Comparison of ENCODE assay signal across 2 cellular contexts in the genomic region with DNA sequence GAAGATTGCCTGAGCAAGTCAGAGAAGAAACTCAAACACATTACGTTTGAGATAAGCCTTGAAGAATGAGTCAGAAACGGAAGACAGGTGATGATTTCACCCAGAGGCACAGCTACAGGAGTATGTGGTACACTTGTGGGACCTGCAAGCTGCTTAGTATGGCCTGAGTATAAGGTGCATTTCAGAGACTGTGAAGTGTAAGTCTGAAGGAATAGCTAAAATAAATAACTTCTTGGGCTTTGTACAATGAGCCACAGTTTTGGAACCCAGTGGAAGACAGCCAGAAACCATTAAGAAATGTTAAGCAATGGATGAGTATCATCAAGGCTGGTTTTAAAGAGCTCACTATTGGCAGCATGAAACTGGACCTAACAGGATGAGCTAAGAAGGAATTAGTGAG.
TF ChIP-seq lines count a peak whose summit lies in the region.

No MANE protein-coding gene starts in this region.

TF ChIP-seq in HEK293, 187 proteins besides CTCF, POLR2A, EP300 and RAD21:
- TF ChIP-seq, protein P1, sequence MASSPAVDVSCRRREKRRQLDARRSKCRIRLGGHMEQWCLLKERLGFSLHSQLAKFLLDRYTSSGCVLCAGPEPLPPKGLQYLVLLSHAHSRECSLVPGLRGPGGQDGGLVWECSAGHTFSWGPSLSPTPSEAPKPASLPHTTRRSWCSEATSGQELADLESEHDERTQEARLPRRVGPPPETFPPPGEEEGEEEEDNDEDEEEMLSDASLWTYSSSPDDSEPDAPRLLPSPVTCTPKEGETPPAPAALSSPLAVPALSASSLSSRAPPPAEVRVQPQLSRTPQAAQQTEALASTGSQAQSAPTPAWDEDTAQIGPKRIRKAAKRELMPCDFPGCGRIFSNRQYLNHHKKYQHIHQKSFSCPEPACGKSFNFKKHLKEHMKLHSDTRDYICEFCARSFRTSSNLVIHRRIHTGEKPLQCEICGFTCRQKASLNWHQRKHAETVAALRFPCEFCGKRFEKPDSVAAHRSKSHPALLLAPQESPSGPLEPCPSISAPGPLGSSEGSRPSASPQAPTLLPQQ (tag by site-specific recombination; IDR thresholded peaks at IDR 0.05), result peak; percentile 52
- TF ChIP-seq ZXDB (tag by site-specific recombination; IDR thresholded peaks at IDR 0.05), result no peak
- no peak for TF ChIP-seq TCF7L2 (IDR thresholded peaks at IDR 0.05; ENCODE audit: borderline replicate concordance, low read depth, low read length)
- TF ChIP-seq ZNF510 (tag by site-specific recombination; IDR thresholded peaks at IDR 0.05; ENCODE audit: insufficient replicate concordance), result no peak
- TF ChIP-seq TRIM28 (IDR thresholded peaks at IDR 0.05; ENCODE audit: borderline replicate concordance, low read length), result peak; percentile 53; the same call in 1 of the 2 replicates
- TF ChIP-seq ZNF335 (tag by site-specific recombination; conservative IDR thresholded peaks at IDR 0.05), result peak; percentile 70
- TF ChIP-seq, protein P2, sequence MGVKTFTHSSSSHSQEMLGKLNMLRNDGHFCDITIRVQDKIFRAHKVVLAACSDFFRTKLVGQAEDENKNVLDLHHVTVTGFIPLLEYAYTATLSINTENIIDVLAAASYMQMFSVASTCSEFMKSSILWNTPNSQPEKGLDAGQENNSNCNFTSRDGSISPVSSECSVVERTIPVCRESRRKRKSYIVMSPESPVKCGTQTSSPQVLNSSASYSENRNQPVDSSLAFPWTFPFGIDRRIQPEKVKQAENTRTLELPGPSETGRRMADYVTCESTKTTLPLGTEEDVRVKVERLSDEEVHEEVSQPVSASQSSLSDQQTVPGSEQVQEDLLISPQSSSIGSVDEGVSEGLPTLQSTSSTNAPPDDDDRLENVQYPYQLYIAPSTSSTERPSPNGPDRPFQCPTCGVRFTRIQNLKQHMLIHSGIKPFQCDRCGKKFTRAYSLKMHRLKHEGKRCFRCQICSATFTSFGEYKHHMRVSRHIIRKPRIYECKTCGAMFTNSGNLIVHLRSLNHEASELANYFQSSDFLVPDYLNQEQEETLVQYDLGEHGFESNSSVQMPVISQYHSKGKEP (tag by site-specific recombination; IDR thresholded peaks at IDR 0.05), result no peak
- no peak for TF ChIP-seq ZNF157 (tag by site-specific recombination; IDR thresholded peaks at IDR 0.05)
- 0 out of 2 replicates have a peak, but pooled peaks have one; percentile 30 for TF ChIP-seq ZNF843 (tag by site-specific recombination; IDR thresholded peaks at IDR 0.05)
- TF ChIP-seq, protein P3, sequence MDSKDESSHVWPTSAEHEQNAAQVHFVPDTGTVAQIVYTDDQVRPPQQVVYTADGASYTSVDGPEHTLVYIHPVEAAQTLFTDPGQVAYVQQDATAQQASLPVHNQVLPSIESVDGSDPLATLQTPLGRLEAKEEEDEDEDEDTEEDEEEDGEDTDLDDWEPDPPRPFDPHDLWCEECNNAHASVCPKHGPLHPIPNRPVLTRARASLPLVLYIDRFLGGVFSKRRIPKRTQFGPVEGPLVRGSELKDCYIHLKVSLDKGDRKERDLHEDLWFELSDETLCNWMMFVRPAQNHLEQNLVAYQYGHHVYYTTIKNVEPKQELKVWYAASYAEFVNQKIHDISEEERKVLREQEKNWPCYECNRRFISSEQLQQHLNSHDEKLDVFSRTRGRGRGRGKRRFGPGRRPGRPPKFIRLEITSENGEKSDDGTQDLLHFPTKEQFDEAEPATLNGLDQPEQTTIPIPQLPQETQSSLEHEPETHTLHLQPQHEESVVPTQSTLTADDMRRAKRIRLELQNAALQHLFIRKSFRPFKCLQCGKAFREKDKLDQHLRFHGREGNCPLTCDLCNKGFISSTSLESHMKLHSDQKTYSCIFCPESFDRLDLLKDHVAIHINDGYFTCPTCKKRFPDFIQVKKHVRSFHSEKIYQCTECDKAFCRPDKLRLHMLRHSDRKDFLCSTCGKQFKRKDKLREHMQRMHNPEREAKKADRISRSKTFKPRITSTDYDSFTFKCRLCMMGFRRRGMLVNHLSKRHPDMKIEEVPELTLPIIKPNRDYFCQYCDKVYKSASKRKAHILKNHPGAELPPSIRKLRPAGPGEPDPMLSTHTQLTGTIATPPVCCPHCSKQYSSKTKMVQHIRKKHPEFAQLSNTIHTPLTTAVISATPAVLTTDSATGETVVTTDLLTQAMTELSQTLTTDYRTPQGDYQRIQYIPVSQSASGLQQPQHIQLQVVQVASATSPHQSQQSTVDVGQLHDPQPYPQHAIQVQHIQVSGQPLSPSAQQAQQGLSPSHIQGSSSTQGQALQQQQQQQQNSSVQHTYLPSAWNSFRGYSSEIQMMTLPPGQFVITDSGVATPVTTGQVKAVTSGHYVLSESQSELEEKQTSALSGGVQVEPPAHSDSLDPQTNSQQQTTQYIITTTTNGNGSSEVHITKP (tag by site-specific recombination; IDR thresholded peaks at IDR 0.05), result peak; percentile 42
- TF ChIP-seq, protein P4, sequence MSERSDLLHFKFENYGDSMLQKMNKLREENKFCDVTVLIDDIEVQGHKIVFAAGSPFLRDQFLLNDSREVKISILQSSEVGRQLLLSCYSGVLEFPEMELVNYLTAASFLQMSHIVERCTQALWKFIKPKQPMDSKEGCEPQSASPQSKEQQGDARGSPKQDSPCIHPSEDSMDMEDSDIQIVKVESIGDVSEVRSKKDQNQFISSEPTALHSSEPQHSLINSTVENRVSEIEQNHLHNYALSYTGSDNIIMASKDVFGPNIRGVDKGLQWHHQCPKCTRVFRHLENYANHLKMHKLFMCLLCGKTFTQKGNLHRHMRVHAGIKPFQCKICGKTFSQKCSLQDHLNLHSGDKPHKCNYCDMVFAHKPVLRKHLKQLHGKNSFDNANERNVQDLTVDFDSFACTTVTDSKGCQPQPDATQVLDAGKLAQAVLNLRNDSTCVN (tag by site-specific recombination; optimal IDR thresholded peaks at IDR 0.05), result no peak
- no peak for TF ChIP-seq ZBTB20 (tag by site-specific recombination; IDR thresholded peaks at IDR 0.05)
- no peak for TF ChIP-seq ZNF514 (tag by site-specific recombination; IDR thresholded peaks at IDR 0.05)
- peak; percentile 34; the same call in 1 of the 2 replicates for TF ChIP-seq ZEB2 (tag by site-specific recombination; IDR thresholded peaks at IDR 0.05)
- TF ChIP-seq ZNF600 (tag by site-specific recombination; IDR thresholded peaks at IDR 0.05), result peak; percentile 12; the same call in 1 of the 2 replicates
- peak; percentile 90 for TF ChIP-seq SCRT1 (tag by site-specific recombination; IDR thresholded peaks at IDR 0.05; ENCODE audit: borderline replicate concordance)
- peak; percentile 54; the same call in 1 of the 2 replicates for TF ChIP-seq ZFP69B (tag by site-specific recombination; IDR thresholded peaks at IDR 0.05)
- peak; percentile 57 for TF ChIP-seq ZNF629 (tag by site-specific recombination; IDR thresholded peaks at IDR 0.05)
- peak; percentile 98 for TF ChIP-seq SCRT2 (tag by site-specific recombination; IDR thresholded peaks at IDR 0.05)
- TF ChIP-seq ZNF366 (tag by site-specific recombination; conservative IDR thresholded peaks at IDR 0.05), result peak; percentile 55

TF ChIP-seq in GM12878, 131 proteins besides CTCF, POLR2A, EP300 and RAD21 (continued from another document):
- TF ChIP-seq, protein P5, sequence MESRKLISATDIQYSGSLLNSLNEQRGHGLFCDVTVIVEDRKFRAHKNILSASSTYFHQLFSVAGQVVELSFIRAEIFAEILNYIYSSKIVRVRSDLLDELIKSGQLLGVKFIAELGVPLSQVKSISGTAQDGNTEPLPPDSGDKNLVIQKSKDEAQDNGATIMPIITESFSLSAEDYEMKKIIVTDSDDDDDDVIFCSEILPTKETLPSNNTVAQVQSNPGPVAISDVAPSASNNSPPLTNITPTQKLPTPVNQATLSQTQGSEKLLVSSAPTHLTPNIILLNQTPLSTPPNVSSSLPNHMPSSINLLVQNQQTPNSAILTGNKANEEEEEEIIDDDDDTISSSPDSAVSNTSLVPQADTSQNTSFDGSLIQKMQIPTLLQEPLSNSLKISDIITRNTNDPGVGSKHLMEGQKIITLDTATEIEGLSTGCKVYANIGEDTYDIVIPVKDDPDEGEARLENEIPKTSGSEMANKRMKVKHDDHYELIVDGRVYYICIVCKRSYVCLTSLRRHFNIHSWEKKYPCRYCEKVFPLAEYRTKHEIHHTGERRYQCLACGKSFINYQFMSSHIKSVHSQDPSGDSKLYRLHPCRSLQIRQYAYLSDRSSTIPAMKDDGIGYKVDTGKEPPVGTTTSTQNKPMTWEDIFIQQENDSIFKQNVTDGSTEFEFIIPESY (IDR thresholded peaks at IDR 0.05), result no peak
- no peak for TF ChIP-seq LARP7 (IDR thresholded peaks at IDR 0.05)
- TF ChIP-seq, protein P6, sequence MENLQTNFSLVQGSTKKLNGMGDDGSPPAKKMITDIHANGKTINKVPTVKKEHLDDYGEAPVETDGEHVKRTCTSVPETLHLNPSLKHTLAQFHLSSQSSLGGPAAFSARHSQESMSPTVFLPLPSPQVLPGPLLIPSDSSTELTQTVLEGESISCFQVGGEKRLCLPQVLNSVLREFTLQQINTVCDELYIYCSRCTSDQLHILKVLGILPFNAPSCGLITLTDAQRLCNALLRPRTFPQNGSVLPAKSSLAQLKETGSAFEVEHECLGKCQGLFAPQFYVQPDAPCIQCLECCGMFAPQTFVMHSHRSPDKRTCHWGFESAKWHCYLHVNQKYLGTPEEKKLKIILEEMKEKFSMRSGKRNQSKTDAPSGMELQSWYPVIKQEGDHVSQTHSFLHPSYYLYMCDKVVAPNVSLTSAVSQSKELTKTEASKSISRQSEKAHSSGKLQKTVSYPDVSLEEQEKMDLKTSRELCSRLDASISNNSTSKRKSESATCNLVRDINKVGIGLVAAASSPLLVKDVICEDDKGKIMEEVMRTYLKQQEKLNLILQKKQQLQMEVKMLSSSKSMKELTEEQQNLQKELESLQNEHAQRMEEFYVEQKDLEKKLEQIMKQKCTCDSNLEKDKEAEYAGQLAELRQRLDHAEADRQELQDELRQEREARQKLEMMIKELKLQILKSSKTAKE (IDR thresholded peaks at IDR 0.05; ENCODE audit: low read depth, poor library complexity, severe bottlenecking), result no peak
- no peak for TF ChIP-seq ZBED1 (IDR thresholded peaks at IDR 0.05; ENCODE audit: borderline replicate concordance)
- TF ChIP-seq MEF2B (IDR thresholded peaks at IDR 0.05; ENCODE audit: partially characterized antibody, poor library complexity, severe bottlenecking), result no peak
- TF ChIP-seq RCOR1 (conservative IDR thresholded peaks at IDR 0.05; ENCODE audit: low read depth, low read length), result no peak
- no peak for TF ChIP-seq SREBF1 (IDR thresholded peaks at IDR 0.05; ENCODE audit: low read length)
- TF ChIP-seq, protein P7, sequence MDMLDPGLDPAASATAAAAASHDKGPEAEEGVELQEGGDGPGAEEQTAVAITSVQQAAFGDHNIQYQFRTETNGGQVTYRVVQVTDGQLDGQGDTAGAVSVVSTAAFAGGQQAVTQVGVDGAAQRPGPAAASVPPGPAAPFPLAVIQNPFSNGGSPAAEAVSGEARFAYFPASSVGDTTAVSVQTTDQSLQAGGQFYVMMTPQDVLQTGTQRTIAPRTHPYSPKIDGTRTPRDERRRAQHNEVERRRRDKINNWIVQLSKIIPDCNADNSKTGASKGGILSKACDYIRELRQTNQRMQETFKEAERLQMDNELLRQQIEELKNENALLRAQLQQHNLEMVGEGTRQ (IDR thresholded peaks at IDR 0.05; ENCODE audit: borderline replicate concordance, low read depth, low read length), result no peak
- TF ChIP-seq, protein P8, sequence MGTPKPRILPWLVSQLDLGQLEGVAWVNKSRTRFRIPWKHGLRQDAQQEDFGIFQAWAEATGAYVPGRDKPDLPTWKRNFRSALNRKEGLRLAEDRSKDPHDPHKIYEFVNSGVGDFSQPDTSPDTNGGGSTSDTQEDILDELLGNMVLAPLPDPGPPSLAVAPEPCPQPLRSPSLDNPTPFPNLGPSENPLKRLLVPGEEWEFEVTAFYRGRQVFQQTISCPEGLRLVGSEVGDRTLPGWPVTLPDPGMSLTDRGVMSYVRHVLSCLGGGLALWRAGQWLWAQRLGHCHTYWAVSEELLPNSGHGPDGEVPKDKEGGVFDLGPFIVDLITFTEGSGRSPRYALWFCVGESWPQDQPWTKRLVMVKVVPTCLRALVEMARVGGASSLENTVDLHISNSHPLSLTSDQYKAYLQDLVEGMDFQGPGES (IDR thresholded peaks at IDR 0.05), result no peak
- no peak for TF ChIP-seq SIN3A (IDR thresholded peaks at IDR 0.05; ENCODE audit: low read depth, low read length)
- no peak for TF ChIP-seq POLR2AphosphoS5 (IDR thresholded peaks at IDR 0.05; ENCODE audit: low read length)
